Comparison of ENCODE assay signal across 19 cellular contexts in the genomic region with DNA sequence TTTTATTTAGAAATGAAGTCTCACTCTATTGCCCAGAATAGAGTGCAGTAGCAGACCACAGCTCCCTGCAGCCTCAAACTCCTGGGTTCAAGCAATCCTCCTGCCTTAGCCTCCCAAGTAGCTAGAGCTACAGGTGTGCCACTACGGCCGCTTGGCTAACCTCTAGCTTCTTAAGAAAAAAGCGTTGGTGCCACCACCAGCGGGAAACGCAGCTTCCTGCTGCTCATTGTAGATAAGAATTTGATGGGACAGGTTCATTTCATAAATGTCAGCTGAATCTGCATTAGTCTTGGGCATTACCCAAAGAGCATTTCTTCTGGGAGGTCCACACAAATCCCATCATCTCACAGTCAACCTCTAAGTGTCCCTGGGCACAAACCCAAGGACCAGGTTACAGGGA. TPM values are rescaled to one million over a fixed set of nuclear protein-coding genes. Genes with fewer than 3 reads are reported as not detected.
A peak's percentile ranks its signal among the peaks of the same experiment; 100 is the strongest.
DNase-seq lines count a peak whose midpoint lies in the region; ATAC-seq and TF ChIP-seq lines count a peak whose summit lies in the region.
"Had no signal": no experiment of that assay in that cellular context is flagged by ENCODE, and none has a peak within 500 bp of the region (broad histone marks: within the 10 kb centered on the region; RNA-seq: fewer than 3 reads in every experiment).

No MANE protein-coding gene starts in this region.

- DNase-seq in CD8-positive, alpha-beta T cell = no peak
- DNase-seq in Jurkat, Clone E6-1 (ENCODE audit: low read depth, low spot score) = peak; percentile 89
- DNase-seq in cerebellar cortex (ENCODE audit: low spot score) (peak; percentile 5), ascending aorta (ENCODE audit: low spot score in 2 of 2) (no peak), Ammon's horn (ENCODE audit: low spot score) (no peak), HuH-7 (ENCODE audit: low spot score) (no peak)
- no peak for DNase-seq in naive thymus-derived CD8-positive, alpha-beta T cell
- DNase-seq: ACHN; CD4-positive, alpha-beta T cell; DMS153; DMS79 treated with DMSO at 0.1 percent for 48 hours; GF-D8; GOT3; H7; HFFc6 had no signal

- no peak overlapping the region for H3K4me3 ChIP-seq in CD8-positive, alpha-beta T cell (ENCODE audit: low read depth, low read length)
- no peak overlapping the region for H3K4me3 ChIP-seq in Jurkat, Clone E6-1 (ENCODE audit: low read length)
- H3K4me3 ChIP-seq in ascending aorta = no peak overlapping the region

- peaks cover 7% of the 10 kb centered on the region for H3K36me3 ChIP-seq in CD8-positive, alpha-beta T cell (ENCODE audit: insufficient read depth, low read length)
- H3K36me3 ChIP-seq in ascending aorta = peaks cover 22 to 29% of the 10 kb centered on the region in 2 donors

- no peak for ATAC-seq in CD8-positive, alpha-beta T cell
- no peak for ATAC-seq in naive thymus-derived CD8-positive, alpha-beta T cell
- ATAC-seq: HCT116 had no signal

- H3K27me3 Mint-ChIP-seq in CD8-positive, alpha-beta T cell (ENCODE audit: low read depth) = no peaks in the 10 kb centered on the region
- no peaks in the 10 kb centered on the region for H3K27me3 Mint-ChIP-seq in naive thymus-derived CD8-positive, alpha-beta T cell
- H3K27me3 Mint-ChIP-seq: CD4-positive, alpha-beta T cell; IgD-negative memory B cell had no signal

- intact Hi-C loops in CD8-positive, alpha-beta T cell (cut with DNase I, micrococcal nuclease) = no loop called here
- intact Hi-C loops in ascending aorta (cut with DNase I) = no loop called here

- H3K9me3 ChIP-seq in CD8-positive, alpha-beta T cell (ENCODE audit: low read length) = no peaks in the 10 kb centered on the region
- no peaks in the 10 kb centered on the region for H3K9me3 ChIP-seq in ascending aorta

- H3K27me3 ChIP-seq in CD8-positive, alpha-beta T cell (ENCODE audit: insufficient read depth, low read length) = no peaks in the 10 kb centered on the region
- no peaks in the 10 kb centered on the region for H3K27me3 ChIP-seq in ascending aorta

- H3K4me1 ChIP-seq in CD8-positive, alpha-beta T cell (ENCODE audit: insufficient read depth, low read length) = no peaks in the 10 kb centered on the region
- peaks cover 0 to 9% of the 10 kb centered on the region in 2 donors for H3K4me1 ChIP-seq in ascending aorta

- no peaks in the 10 kb centered on the region for H3K4me1 Mint-ChIP-seq in CD8-positive, alpha-beta T cell (ENCODE audit: low read depth)
- peaks cover 0 to 2% (median 0%) of the 10 kb centered on the region in 4 donors for H3K4me1 Mint-ChIP-seq in naive thymus-derived CD8-positive, alpha-beta T cell
- H3K4me1 Mint-ChIP-seq: IgD-negative memory B cell had no signal

- H3K4me3 Mint-ChIP-seq in CD8-positive, alpha-beta T cell = no peak overlapping the region
- no peak overlapping the region for H3K4me3 Mint-ChIP-seq in naive thymus-derived CD8-positive, alpha-beta T cell
- H3K4me3 Mint-ChIP-seq: CD4-positive, alpha-beta T cell; HFFc6; IgD-negative memory B cell had no signal

- peak overlapping the region; percentile 62 for H3K27ac Mint-ChIP-seq in CD8-positive, alpha-beta T cell
- peak overlapping the region in 6 of 10 donors; percentile 3 to 66 (median 34) for H3K27ac Mint-ChIP-seq in naive thymus-derived CD8-positive, alpha-beta T cell
- H3K27ac Mint-ChIP-seq: CD4-positive, alpha-beta T cell; HFFc6; IgD-negative memory B cell had no signal

- H3K36me3 Mint-ChIP-seq in CD8-positive, alpha-beta T cell = peaks cover 38% of the 10 kb centered on the region
- peaks cover 5 to 43% (median 11%) of the 10 kb centered on the region in 3 donors for H3K36me3 Mint-ChIP-seq in naive thymus-derived CD8-positive, alpha-beta T cell

- CTCF ChIA-PET in CD8-positive, alpha-beta T cell (lab: Charles Lee) = interaction anchor here (0.7 kb wide), 1 partner anchor 1233 kb away, joined by 3 read pairs; no protein-coding TSS in a partner anchor

- POLR2A ChIA-PET in CD8-positive, alpha-beta T cell (lab: Charles Lee) = no interaction called here
- POLR2A ChIA-PET in naive thymus-derived CD8-positive, alpha-beta T cell (lab: Charles Lee) = no interaction called here

- no peaks in the 10 kb centered on the region for H3K9me3 Mint-ChIP-seq in CD8-positive, alpha-beta T cell
- no peaks in the 10 kb centered on the region for H3K9me3 Mint-ChIP-seq in naive thymus-derived CD8-positive, alpha-beta T cell
- H3K9me3 Mint-ChIP-seq: CD4-positive, alpha-beta T cell; HFFc6; IgD-negative memory B cell had no signal

- H3K27ac ChIP-seq in CD8-positive, alpha-beta T cell (ENCODE audit: low read depth, low read length) = no peak overlapping the region
- no peak overlapping the region for H3K27ac ChIP-seq in ascending aorta
- H3K27ac ChIP-seq: C4-2B, HL-60 had no signal

- no peak for TF ChIP-seq CTCF in CD8-positive, alpha-beta T cell (IDR thresholded peaks at IDR 0.05)
- no peak for TF ChIP-seq CTCF in ascending aorta (IDR thresholded peaks at IDR 0.05)

RNA-seq across cellular contexts. Expression of gene NAP1L5, which starts 33.2 kb away (rescaled TPM):
- 10 to 100 TPM; 15.5 to 16.3 TPM for total RNA-seq in CD8-positive, alpha-beta T cell
- polyA plus RNA-seq in Jurkat, Clone E6-1 (2012; ENCODE audit: insufficient read depth, insufficient read length) = 8.2 TPM
- total RNA-seq in naive thymus-derived CD8-positive, alpha-beta T cell = 1 to 10 TPM; 1.4 to 2.0 TPM
- 1 to 10 TPM; 2.2 to 4.3 (median 2.5) TPM for polyA plus RNA-seq in naive thymus-derived CD8-positive, alpha-beta T cell
- 9.6 TPM for total RNA-seq in ascending aorta

Comparison
In these comparisons a context has a peak if more than half of its experiments do, and no peak if none do; other contexts are left out.
1. DNase-seq: peak in Jurkat, Clone E6-1 (single experiment) and cerebellar cortex (single experiment); none in CD8-positive, alpha-beta T cell (0 of 7), naive thymus-derived CD8-positive, alpha-beta T cell (0 of 10), ascending aorta (0 of 2), Ammon's horn (single experiment) and HuH-7 (single experiment).